In the genomic region with DNA sequence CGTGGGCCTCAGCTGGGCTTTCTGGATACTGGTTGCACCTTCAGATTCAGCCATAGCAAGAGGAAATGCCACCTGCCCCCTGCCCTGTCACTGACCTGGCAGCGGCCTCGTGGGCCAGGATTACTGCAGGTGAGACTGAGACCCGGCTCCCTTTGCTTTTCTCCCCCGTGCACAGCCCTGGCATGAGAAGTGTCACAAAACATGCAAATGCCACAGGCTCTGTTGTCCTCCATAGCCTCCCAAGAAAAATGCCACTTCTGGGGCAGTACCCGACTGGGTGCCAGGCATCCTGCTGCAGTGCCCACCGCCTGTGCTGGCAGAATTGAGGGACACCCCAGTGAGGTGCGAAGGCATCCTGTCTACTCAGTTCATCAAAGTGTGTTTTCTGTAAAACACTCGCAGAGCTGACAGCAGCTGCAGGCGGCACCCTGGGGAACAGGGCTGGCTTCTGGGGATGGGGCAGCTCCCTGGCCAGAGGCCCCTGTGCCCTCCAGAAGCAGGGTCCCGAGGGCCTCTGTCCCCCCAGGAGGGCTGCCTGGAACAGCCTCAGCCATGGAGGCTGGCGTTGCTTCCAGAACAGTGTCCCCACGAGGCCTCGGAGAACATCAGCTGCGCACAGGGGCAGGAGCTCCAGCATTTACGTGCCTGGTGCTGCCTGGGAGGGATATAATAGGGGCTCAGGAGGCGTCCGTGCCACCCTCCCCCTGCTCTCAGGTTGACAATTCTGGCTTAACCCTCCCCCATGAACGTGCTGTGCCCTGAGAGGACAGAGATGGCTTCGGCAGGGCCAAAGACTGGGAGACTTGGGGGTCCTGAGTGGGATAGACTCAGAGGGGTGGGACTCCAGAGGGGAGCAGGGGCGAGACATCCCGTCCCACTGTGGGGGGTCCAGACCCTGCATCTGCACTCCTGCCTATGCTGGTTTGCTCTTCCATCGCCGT, we compare ENCODE assay signal across 22 cellular contexts.
A peak's percentile ranks its signal among the peaks of the same experiment; 100 is the strongest.
DNase-seq lines count a peak whose midpoint lies in the region; ATAC-seq and TF ChIP-seq lines count a peak whose summit lies in the region.
"Had no signal": no experiment of that assay in that cellular context is flagged by ENCODE, and none has a peak within 500 bp of the region (broad histone marks: within the 10 kb centered on the region; RNA-seq: fewer than 3 reads in every experiment).

No MANE protein-coding gene starts in this region.

- H4K20me1 ChIP-seq in osteoblast (ENCODE audit: insufficient read depth, low read length) = no peaks in the 10 kb centered on the region

- no peak for TF ChIP-seq POLR2A in GM18505 (IDR thresholded peaks at IDR 0.05; ENCODE audit: borderline replicate concordance, extremely low read depth, insufficient read depth, insufficient read length)

- H3K27me3 ChIP-seq in left ventricle myocardium inferior (ENCODE audit: low read depth) = peaks cover 89% of the 10 kb centered on the region
- peaks cover 4% of the 10 kb centered on the region for H3K27me3 ChIP-seq in osteoblast (ENCODE audit: insufficient read depth, low read length)
- H3K27me3 ChIP-seq in upper lobe of right lung = peaks cover 9% of the 10 kb centered on the region
- H3K27me3 ChIP-seq in brain microvascular endothelial cell (replicated peaks) = peaks cover 2% of the 10 kb centered on the region
- H3K27me3 ChIP-seq: right atrium auricular region had no signal

- no peaks in the 10 kb centered on the region for H3K79me2 ChIP-seq in osteoblast (ENCODE audit: insufficient read depth, low read length)

- in situ Hi-C loops in brain microvascular endothelial cell (cut with HindIII; ENCODE audit: low pct_ligation_motif_present, low sequenced_read_pairs) = no loop called here

- no peak for ATAC-seq in upper lobe of right lung
- ATAC-seq in GM21825 (IDR thresholded peaks at IDR 0.05; ENCODE audit: unreplicated experiment) = no peak
- ATAC-seq in GM18505 (IDR thresholded peaks at IDR 0.05; ENCODE audit: unreplicated experiment) = no peak
- ATAC-seq: effector memory CD8-positive, alpha-beta T cell; heart right ventricle; left cardiac atrium; naive thymus-derived CD4-positive, alpha-beta T cell; pancreas had no signal

- H3K36me3 ChIP-seq in left ventricle myocardium inferior (no peaks in the 10 kb centered on the region), osteoblast (ENCODE audit: insufficient read depth, low read length) (no peaks in the 10 kb centered on the region), upper lobe of right lung (no peaks in the 10 kb centered on the region), brain microvascular endothelial cell (replicated peaks) (no peaks in the 10 kb centered on the region)
- H3K36me3 ChIP-seq: heart right ventricle, pancreas, right atrium auricular region had no signal

- peaks cover 14% of the 10 kb centered on the region for H3K4me1 ChIP-seq in left ventricle myocardium inferior
- H3K4me1 ChIP-seq in osteoblast (ENCODE audit: insufficient read depth, low read length) = no peaks in the 10 kb centered on the region
- H3K4me1 ChIP-seq in upper lobe of right lung = no peaks in the 10 kb centered on the region
- H3K4me1 ChIP-seq: pancreas, right atrium auricular region had no signal

- H3K4me3 ChIP-seq in left ventricle myocardium inferior (no peak overlapping the region), osteoblast (ENCODE audit: insufficient read depth, low read length) (no peak overlapping the region), upper lobe of right lung (no peak overlapping the region), brain microvascular endothelial cell (ENCODE audit: low read depth, low read length) (no peak overlapping the region)
- H3K4me3 ChIP-seq: heart right ventricle, pancreas, right atrium auricular region had no signal

- H3K4me2 ChIP-seq in osteoblast (ENCODE audit: insufficient read depth, low read length) = no peak overlapping the region
- H3K4me2 ChIP-seq: KMS-11 had no signal

- no peak overlapping the region for H3K27ac ChIP-seq in left ventricle myocardium inferior (replicated peaks)
- no peak overlapping the region for H3K27ac ChIP-seq in osteoblast (ENCODE audit: low read depth, low read length)
- no peak overlapping the region for H3K27ac ChIP-seq in upper lobe of right lung
- no peak overlapping the region for H3K27ac ChIP-seq in brain microvascular endothelial cell
- H3K27ac ChIP-seq: heart right ventricle, KMS-11, pancreas, right atrium auricular region had no signal

- DNase-seq in cardiac septum (ENCODE audit: low spot score) (peak; percentile 70), left ventricle myocardium inferior (no peak), iPS-NIHi11 (ENCODE audit: low spot score) (peak; percentile 14), osteoblast (ENCODE audit: insufficient read length, low spot score, missing footprints) (peak; percentile 77), upper lobe of right lung (peak; percentile 55), brain microvascular endothelial cell (no peak)
- DNase-seq: ACHN; activated CD4-positive, alpha-beta T cell treated with anti-CD3 and anti-CD28 coated beads, Interleukin-2, amount 10 ng/mL, durations not matched to agents 7 days and 5 days; activated naive CD4-positive, alpha-beta T cell treated with anti-CD3 and anti-CD28 coated beads, Interleukin-2, amount 50 U/mL, for 16 hours; effector memory CD8-positive, alpha-beta T cell; heart right ventricle; left cardiac atrium; NCI-H1436; NCI-H2081 treated with DMSO at 0.1 percent for 48 hours; NCI-H748 treated with DMSO at 0.1 percent for 48 hours; stimulated activated CD4-positive, alpha-beta T cell treated with anti-CD3 and anti-CD28 coated beads, Interleukin-2, amount 100 ng/mL, for 48 hours had no signal

- intact Hi-C loops in cardiac septum (cut with DNase I) = no loop called here
- intact Hi-C loops in left ventricle myocardium inferior (cut with micrococcal nuclease) = no loop called here
- intact Hi-C loops in upper lobe of right lung (cut with DNase I) = no loop called here

- H3K9me3 ChIP-seq in left ventricle myocardium inferior (replicated peaks) (no peaks in the 10 kb centered on the region), osteoblast (ENCODE audit: low read depth, low read length) (no peaks in the 10 kb centered on the region), upper lobe of right lung (no peaks in the 10 kb centered on the region)
- H3K9me3 ChIP-seq: heart right ventricle, pancreas, right atrium auricular region had no signal

- H2AFZ ChIP-seq in osteoblast (ENCODE audit: low read length) = no peak overlapping the region

- TF ChIP-seq CTCF in left ventricle myocardium inferior (IDR thresholded peaks at IDR 0.05; ENCODE audit: borderline replicate concordance) = no peak
- TF ChIP-seq CTCF in osteoblast (IDR thresholded peaks at IDR 0.05; ENCODE audit: extremely low read depth, low read depth, low read length) = no peak
- TF ChIP-seq CTCF in upper lobe of right lung (IDR thresholded peaks at IDR 0.05) = no peak
- no peak for TF ChIP-seq CTCF in brain microvascular endothelial cell (IDR thresholded peaks at IDR 0.05; ENCODE audit: low read depth, low read length, missing control alignments)

Comparison
In these comparisons a context has a peak if more than half of its experiments do, and no peak if none do; other contexts are left out.
1. DNase-seq: peak in cardiac septum (single experiment), iPS-NIHi11 (single experiment), osteoblast (single experiment) and upper lobe of right lung (single experiment); none in left ventricle myocardium inferior (single experiment) and brain microvascular endothelial cell (single experiment).